1 cellular context compared by ENCODE assay signal in genomic region chr1:237873487-237873927, GRCh38.
A peak's percentile ranks its signal among the peaks of the same experiment; 100 is the strongest.
TF ChIP-seq lines count a peak whose summit lies in the region.

No MANE protein-coding gene starts in this region.

TF ChIP-seq in SK-N-SH, 30 proteins besides CTCF, POLR2A, EP300 and RAD21 (continued from another document):
- no peak for TF ChIP-seq FOXJ3 (CRISPR knock-in tag; IDR thresholded peaks at IDR 0.05)
- no peak for TF ChIP-seq FOXM1 (IDR thresholded peaks at IDR 0.05; ENCODE audit: low read depth)
- TF ChIP-seq USF1 (IDR thresholded peaks at IDR 0.05; ENCODE audit: borderline replicate concordance, low read depth): no peak
- peak; percentile 77 for TF ChIP-seq NFIC (IDR thresholded peaks at IDR 0.05; ENCODE audit: borderline replicate concordance)
- no peak for TF ChIP-seq EZH2phosphoT487 (IDR thresholded peaks at IDR 0.05; ENCODE audit: borderline replicate concordance, low read depth)
- no peak for TF ChIP-seq MXI1 (IDR thresholded peaks at IDR 0.05; ENCODE audit: low read depth, low read length)
- TF ChIP-seq SIN3A (IDR thresholded peaks at IDR 0.05; ENCODE audit: borderline replicate concordance, low read depth, low read length): no peak
- TF ChIP-seq ELF1 (IDR thresholded peaks at IDR 0.05): no peak
- TF ChIP-seq JUND (IDR thresholded peaks at IDR 0.05): peak; percentile 87
- no peak for TF ChIP-seq USF2 (IDR thresholded peaks at IDR 0.05; ENCODE audit: borderline replicate concordance, low read depth, low read length)
- TF ChIP-seq TAF1 (IDR thresholded peaks at IDR 0.05; ENCODE audit: borderline replicate concordance, low read depth, low read length): no peak
- no peak for TF ChIP-seq GABPA (IDR thresholded peaks at IDR 0.05; ENCODE audit: low read depth)
- TF ChIP-seq FOSL2 (IDR thresholded peaks at IDR 0.05; ENCODE audit: borderline replicate concordance, low read depth): peak; percentile 77; the same call in 1 of the 2 replicates
- no peak for TF ChIP-seq YY1 (IDR thresholded peaks at IDR 0.05; ENCODE audit: low read depth)
- TF ChIP-seq NRF1 (IDR thresholded peaks at IDR 0.05; ENCODE audit: low read depth, low read length): no peak
- no peak for TF ChIP-seq SMC3 (IDR thresholded peaks at IDR 0.05; ENCODE audit: low read depth, low read length)
- TF ChIP-seq TCF12 (IDR thresholded peaks at IDR 0.05): peak; percentile 81
- TF ChIP-seq ZBTB33 (IDR thresholded peaks at IDR 0.05; ENCODE audit: borderline replicate concordance, low read depth): no peak
- TF ChIP-seq RCOR1 (IDR thresholded peaks at IDR 0.05; ENCODE audit: low read length): no peak
- TF ChIP-seq GATA2 (CRISPR knock-in tag; IDR thresholded peaks at IDR 0.05): no peak
- TF ChIP-seq MAX (IDR thresholded peaks at IDR 0.05; ENCODE audit: low read depth): no peak
- TF ChIP-seq PBX3 (IDR thresholded peaks at IDR 0.05): peak; percentile 90
- no peak for TF ChIP-seq REST (IDR thresholded peaks at IDR 0.05; ENCODE audit: low read depth, low read length)
- TF ChIP-seq MEF2A (IDR thresholded peaks at IDR 0.05; ENCODE audit: borderline replicate concordance, low read depth): no peak
- peak; percentile 74; the same call in 1 of the 2 replicates for TF ChIP-seq RXRA (IDR thresholded peaks at IDR 0.05; ENCODE audit: borderline replicate concordance, low read depth)
- TF ChIP-seq CHD2 (IDR thresholded peaks at IDR 0.05; ENCODE audit: low read length, partially characterized antibody): no peak
- no peak for TF ChIP-seq RFX5 (IDR thresholded peaks at IDR 0.05; ENCODE audit: low read length)
TF ChIP-seq in SK-N-SH: peak in this region for 7.
